Comparison of ENCODE assay signal across 34 cellular contexts in genomic region chr4:77273412-77273811, GRCh38.
"Had no signal": no experiment of that assay in that cellular context is flagged by ENCODE, and none has a peak within 500 bp of the region (broad histone marks: within the 10 kb centered on the region; RNA-seq: fewer than 3 reads in every experiment).

No MANE protein-coding gene starts in this region.

- H3K4me3 ChIP-seq: adrenal gland, body of pancreas, breast epithelium, cardiac muscle cell had no signal

- H3K9me3 ChIP-seq: adrenal gland, body of pancreas, breast epithelium had no signal

- DNase-seq: activated B cell treated with CpG ODN at 0.5 μM for 24 hours; activated CD4-positive, alpha-beta memory T cell treated with anti-CD3 and anti-CD28 coated beads for 36 hours; activated CD4-positive, alpha-beta T cell treated with anti-CD3 and anti-CD28 coated beads for 4 hours; activated CD4-positive, alpha-beta T cell treated with anti-CD3 and anti-CD28 coated beads, Interleukin-2, amount 10 ng/mL, durations not matched to agents 24 days and 14 days; activated CD4-positive, alpha-beta T cell treated with anti-CD3 and anti-CD28 coated beads, Interleukin-2, amount 50 U/mL, for 1 hour; activated CD4-positive, alpha-beta T cell treated with anti-CD3 and anti-CD28 coated beads, Interleukin-2, amount 50 U/mL, for 4 hours; activated CD4-positive, CD25-positive, alpha-beta regulatory T cell treated with anti-CD3 and anti-CD28 coated beads, Interleukin-2, amount 50 U/mL, for 72 hours; activated CD8-positive, alpha-beta memory T cell treated with anti-CD3 and anti-CD28 coated beads, Interleukin-2, amount 50 U/mL, for 4 hours; activated CD8-positive, alpha-beta T cell treated with anti-CD3 and anti-CD28 coated beads for 36 hours; activated effector memory CD4-positive, alpha-beta T cell treated with anti-CD3 and anti-CD28 coated beads, Interleukin-2, amount 50 U/mL, for 16 hours; activated gamma-delta T cell treated with Interleukin-2 at 50 U/mL for 16 hours; activated naive CD4-positive, alpha-beta T cell; activated naive CD4-positive, alpha-beta T cell treated with anti-CD3 and anti-CD28 coated beads for 36 hours; activated naive CD4-positive, alpha-beta T cell treated with anti-CD3 and anti-CD28 coated beads, Interleukin-2, amount 50 U/mL, for 16 hours; activated naive CD8-positive, alpha-beta T cell treated with anti-CD3 and anti-CD28 coated beads for 36 hours; activated T-cell treated with anti-CD3 and anti-CD28 coated beads for 4 hours; activated T-cell treated with anti-CD3 and anti-CD28 coated beads, Interleukin-2, amount 50 U/mL, for 1 hour; activated T-cell treated with anti-CD3 and anti-CD28 coated beads, Interleukin-2, amount 50 U/mL, for 4 hours; activated T-cell treated with anti-CD3 and anti-CD28 coated beads, Interleukin-2, amount 50 U/mL, for 72 hours; adrenal gland; amniotic stem cell; aorta; body of pancreas; brain microvascular endothelial cell; caudate nucleus; cerebellar nuclear complex; T-helper 1 cell; T-helper 2 cell; T-helper 9 cell had no signal

- H3K27ac ChIP-seq: adrenal gland, body of pancreas, brain microvascular endothelial cell, breast epithelium, cardiac muscle cell, VCaP had no signal

- ATAC-seq: activated CD8-positive, alpha-beta T cell treated with anti-CD3 and anti-CD28 coated beads for 36 hours; activated naive CD4-positive, alpha-beta T cell treated with anti-CD3 and anti-CD28 coated beads, Interleukin-2, amount 50 U/mL, for 72 hours; activated T-cell treated with anti-CD3 and anti-CD28 coated beads, Interleukin-2, amount 50 U/mL, for 4 hours; activated T-cell treated with anti-CD3 and anti-CD28 coated beads, Interleukin-2, amount 50 U/mL, for 72 hours; activated T-helper 17 cell treated with anti-CD3 and anti-CD28 coated beads, Interleukin-2, amount 50 U/mL, for 72 hours; body of pancreas had no signal

- H3K4me1 ChIP-seq: adrenal gland, body of pancreas, breast epithelium had no signal

- H3K36me3 ChIP-seq: adrenal gland, brain microvascular endothelial cell, breast epithelium, cardiac muscle cell had no signal
